Comparison of ENCODE assay signal across 12 cellular contexts in genomic region chr5:132430736-132431135, GRCh38. TPM values are rescaled to one million over a fixed set of nuclear protein-coding genes. Genes with fewer than 3 reads are reported as not detected.
DNase-seq lines count a peak whose midpoint lies in the region; ATAC-seq and TF ChIP-seq lines count a peak whose summit lies in the region.
"Had no signal": no experiment of that assay in that cellular context is flagged by ENCODE, and none has a peak within 500 bp of the region (broad histone marks: within the 10 kb centered on the region; RNA-seq: fewer than 3 reads in every experiment).

No MANE protein-coding gene starts in this region.

- H3K4me1 Mint-ChIP-seq in activated naive CD4-positive, alpha-beta T cell treated with anti-CD3 and anti-CD28 coated beads, Interleukin-2, amount 50 U/mL, for 24 hours = peaks cover 92% of the 10 kb centered on the region
- peaks cover 94% of the 10 kb centered on the region for H3K4me1 Mint-ChIP-seq in activated CD8-positive, alpha-beta T cell treated with anti-CD3 and anti-CD28 coated beads, Interleukin-2, amount 10 ng/mL, durations not matched to agents 7 days and 5 days (ENCODE audit: low read depth)
- peaks cover 65% of the 10 kb centered on the region for H3K4me1 Mint-ChIP-seq in memory B cell

- CTCF ChIA-PET in activated CD8-positive, alpha-beta T cell treated with anti-CD3 and anti-CD28 coated beads, Interleukin-2, amount 10 ng/mL, durations not matched to agents 7 days and 5 days (lab: Charles Lee) = interaction anchor here (1.2 to 11.9 kb wide), 4 partner anchors 12 to 60 kb away, joined by 3 to 141 read pairs (median 8); partner anchors contain the start of gene IRF1

- no peak overlapping the region for H2AFZ ChIP-seq in smooth muscle cell (ENCODE audit: low read depth)

- peak overlapping the region; percentile 99 for H3K27ac Mint-ChIP-seq in activated naive CD4-positive, alpha-beta T cell treated with anti-CD3 and anti-CD28 coated beads, Interleukin-2, amount 50 U/mL, for 24 hours
- H3K27ac Mint-ChIP-seq in activated CD8-positive, alpha-beta T cell treated with anti-CD3 and anti-CD28 coated beads, Interleukin-2, amount 10 ng/mL, durations not matched to agents 7 days and 5 days = peak overlapping the region; percentile 76
- peak overlapping the region; percentile 96 for H3K27ac Mint-ChIP-seq in memory B cell

- peaks cover 29% of the 10 kb centered on the region for H3K36me3 Mint-ChIP-seq in activated naive CD4-positive, alpha-beta T cell treated with anti-CD3 and anti-CD28 coated beads, Interleukin-2, amount 50 U/mL, for 24 hours
- H3K36me3 Mint-ChIP-seq in activated CD8-positive, alpha-beta T cell treated with anti-CD3 and anti-CD28 coated beads, Interleukin-2, amount 10 ng/mL, durations not matched to agents 7 days and 5 days (ENCODE audit: low read depth) = peaks cover 77% of the 10 kb centered on the region
- peaks cover 22% of the 10 kb centered on the region for H3K36me3 Mint-ChIP-seq in memory B cell

- no peak for ATAC-seq in activated CD8-positive, alpha-beta T cell treated with anti-CD3 and anti-CD28 coated beads, Interleukin-2, amount 10 ng/mL, durations not matched to agents 7 days and 5 days
- ATAC-seq in memory B cell (ENCODE audit: low read depth) = no peak
- ATAC-seq in HG03097 (IDR thresholded peaks at IDR 0.05; ENCODE audit: low FRiP score, unreplicated experiment) = no peak
- no peak for ATAC-seq in Right ventricle myocardium superior (ENCODE audit: poor library complexity)

- H3K27me3 ChIP-seq in smooth muscle cell (ENCODE audit: low read depth) = no peaks in the 10 kb centered on the region

- H3K79me2 ChIP-seq in smooth muscle cell (ENCODE audit: low read depth) = no peaks in the 10 kb centered on the region

- H3F3A ChIP-seq in smooth muscle cell (ENCODE audit: low read depth) = peaks cover 15% of the 10 kb centered on the region

- H3K4me2 ChIP-seq in smooth muscle cell = no peak overlapping the region

- POLR2A ChIA-PET in activated CD8-positive, alpha-beta T cell treated with anti-CD3 and anti-CD28 coated beads, Interleukin-2, amount 10 ng/mL, durations not matched to agents 7 days and 5 days (lab: Charles Lee) = interaction anchor here (1.2 to 12.1 kb wide), 4 partner anchors 10 to 54 kb away, joined by 4 to 435 read pairs (median 44); partner anchors contain the start of gene IRF1

- no peaks in the 10 kb centered on the region for H3K27me3 Mint-ChIP-seq in activated naive CD4-positive, alpha-beta T cell treated with anti-CD3 and anti-CD28 coated beads, Interleukin-2, amount 50 U/mL, for 24 hours
- no peaks in the 10 kb centered on the region for H3K27me3 Mint-ChIP-seq in activated CD8-positive, alpha-beta T cell treated with anti-CD3 and anti-CD28 coated beads, Interleukin-2, amount 10 ng/mL, durations not matched to agents 7 days and 5 days (ENCODE audit: low read depth)
- H3K27me3 Mint-ChIP-seq in memory B cell = no peaks in the 10 kb centered on the region

- TF ChIP-seq CTCF in smooth muscle cell (IDR thresholded peaks at IDR 0.05; ENCODE audit: borderline replicate concordance, insufficient read depth, poor library complexity, severe bottlenecking) = no peak

- no peaks in the 10 kb centered on the region for H3K9me3 Mint-ChIP-seq in activated naive CD4-positive, alpha-beta T cell treated with anti-CD3 and anti-CD28 coated beads, Interleukin-2, amount 50 U/mL, for 24 hours
- no peaks in the 10 kb centered on the region for H3K9me3 Mint-ChIP-seq in activated CD8-positive, alpha-beta T cell treated with anti-CD3 and anti-CD28 coated beads, Interleukin-2, amount 10 ng/mL, durations not matched to agents 7 days and 5 days (ENCODE audit: insufficient read depth)
- no peaks in the 10 kb centered on the region for H3K9me3 Mint-ChIP-seq in memory B cell

- no peaks in the 10 kb centered on the region for H4K20me1 ChIP-seq in smooth muscle cell (ENCODE audit: low read depth)

- H3K9ac ChIP-seq in smooth muscle cell (ENCODE audit: low read depth) = no peak overlapping the region

- no peak for DNase-seq in activated naive CD4-positive, alpha-beta T cell treated with Interleukin-2 at 50 U/mL for 16 hours
- no peak for DNase-seq in activated CD8-positive, alpha-beta T cell treated with anti-CD3 and anti-CD28 coated beads, Interleukin-2, amount 10 ng/mL, durations not matched to agents 7 days and 5 days
- no peak for DNase-seq in memory B cell (ENCODE audit: low spot score in 2 of 2)
- no peak for DNase-seq in COLO668 (lab: John Stamatoyannopoulos, UW; ENCODE audit: unreplicated experiment)
- DNase-seq in smooth muscle cell (lab: John Stamatoyannopoulos, UW; ENCODE audit: unreplicated experiment) = no peak
- DNase-seq in Right ventricle myocardium superior = no peak
- DNase-seq: activated gamma-delta T cell, mammary epithelial cell, NCI-H1105 treated with DMSO at 0.1 percent for 48 hours, occipital lobe had no signal

- peaks cover 28% of the 10 kb centered on the region for H3K4me1 ChIP-seq in smooth muscle cell (ENCODE audit: low read depth)

- 92% methylated on average over 3 of the region's 3 CpGs for WGBS in smooth muscle cell (ENCODE audit: low lambda C conversion rate)

- no peak overlapping the region for H3K4me3 Mint-ChIP-seq in activated naive CD4-positive, alpha-beta T cell treated with anti-CD3 and anti-CD28 coated beads, Interleukin-2, amount 50 U/mL, for 24 hours
- H3K4me3 Mint-ChIP-seq in activated CD8-positive, alpha-beta T cell treated with anti-CD3 and anti-CD28 coated beads, Interleukin-2, amount 10 ng/mL, durations not matched to agents 7 days and 5 days = no peak overlapping the region
- H3K4me3 Mint-ChIP-seq in memory B cell = no peak overlapping the region

- H3K9me3 ChIP-seq in smooth muscle cell (replicated peaks; ENCODE audit: low read depth) = no peaks in the 10 kb centered on the region

- no peak overlapping the region for H3K4me3 ChIP-seq in smooth muscle cell

- H3K27ac ChIP-seq in smooth muscle cell (ENCODE audit: low read depth) = no peak overlapping the region

- intact Hi-C loops in Right ventricle myocardium superior (cut with DNase I) = no loop called here

- no peaks in the 10 kb centered on the region for H3K36me3 ChIP-seq in smooth muscle cell (ENCODE audit: low read depth)

RNA-seq across cellular contexts. Expression of gene IRF1, which starts 59.8 kb away (rescaled TPM):
- 100 to 1,000 TPM; 221 to 228 TPM for total RNA-seq in activated CD8-positive, alpha-beta T cell treated with anti-CD3 and anti-CD28 coated beads, Interleukin-2, amount 10 ng/mL, durations not matched to agents 7 days and 5 days
- 15.7 and 18.0 TPM in 2 replicates for total RNA-seq in smooth muscle cell
- 19.1 and 25.5 TPM in 2 replicates for polyA plus RNA-seq in smooth muscle cell
- 12.5 TPM for total RNA-seq in Right ventricle myocardium superior

Comparison
In these comparisons a context has a peak if more than half of its experiments do, and no peak if none do; other contexts are left out.
1. RNA of gene IRF1, which starts 59.8 kb away (total RNA-seq): 221 to 228 TPM in activated CD8-positive, alpha-beta T cell treated with anti-CD3 and anti-CD28 coated beads, Interleukin-2, amount 10 ng/mL, durations not matched to agents 7 days and 5 days; 15.7 to 18.0 TPM in smooth muscle cell and 12.5 TPM in Right ventricle myocardium superior (single experiment); every median in the first group is over 10 times any median in the second.
2. Peak in every context shown above with its lines, with median percentiles within 50 percentile points of each other: H3K27ac Mint-ChIP-seq.